18 cellular contexts compared by ENCODE assay signal in the genomic region with DNA sequence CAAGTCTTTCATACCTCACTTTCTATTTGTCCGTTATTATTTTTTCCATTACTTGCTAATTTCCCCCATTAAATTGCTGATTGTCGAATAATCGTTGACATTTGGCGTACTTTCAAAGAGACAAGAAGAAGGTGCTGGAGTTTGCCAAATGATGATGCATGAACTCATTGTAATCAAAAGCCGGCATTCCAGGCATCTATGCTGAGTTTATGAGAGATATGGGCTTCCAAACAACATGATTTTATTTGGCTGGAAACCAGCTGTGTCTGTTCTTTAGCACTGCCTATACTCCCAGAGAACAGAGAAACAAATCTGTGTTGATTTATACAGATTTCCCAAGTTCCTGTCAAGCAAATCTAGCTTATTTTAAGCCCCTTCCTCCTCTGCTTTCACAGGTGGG.
DNase-seq lines count a peak whose midpoint lies in the region; ATAC-seq and TF ChIP-seq lines count a peak whose summit lies in the region.
"Had no signal": no experiment of that assay in that cellular context is flagged by ENCODE, and none has a peak within 500 bp of the region (broad histone marks: within the 10 kb centered on the region; RNA-seq: fewer than 3 reads in every experiment).

No MANE protein-coding gene starts in this region.

- WGBS in GM23248 (ENCODE audit: low coverage in 1 of 2, low lambda C conversion rate in 2 of 2, missing lambda C conversion rate in 2 of 2), 2 experiments, result 19 to 29% methylated on average over 5 of the region's 5 CpGs

- no peaks in the 10 kb centered on the region for H3K27me3 ChIP-seq in GM23248 (replicated peaks; ENCODE audit: insufficient read depth)

- no peak overlapping the region for H3K27ac ChIP-seq in GM23248

- H3K9ac ChIP-seq in GM23248, result no peak overlapping the region

- in situ Hi-C loops in GM23248 (cut with MboI), result no loop called here

- H3K36me3 ChIP-seq in GM23248 (ENCODE audit: low read depth), result no peaks in the 10 kb centered on the region

- no peak overlapping the region for H2AFZ ChIP-seq in GM23248

- no peaks in the 10 kb centered on the region for H3F3A ChIP-seq in GM23248 (ENCODE audit: insufficient read depth)

- ATAC-seq in GM21786 (IDR thresholded peaks at IDR 0.05; ENCODE audit: unreplicated experiment), result no peak
- ATAC-seq: GM12878, K562 had no signal

- no peaks in the 10 kb centered on the region for H3K79me2 ChIP-seq in GM23248 (ENCODE audit: insufficient read depth)

- no peak overlapping the region for H3K4me2 ChIP-seq in GM23248 (ENCODE audit: unreplicated experiment)

- H4K20me1 ChIP-seq in GM23248 (ENCODE audit: insufficient read depth), result no peaks in the 10 kb centered on the region

- TF ChIP-seq CTCF in AG10803 (conservative IDR thresholded peaks at IDR 0.05; ENCODE audit: low read length) (no peak), cardiac fibroblast (IDR thresholded peaks at IDR 0.05; ENCODE audit: low read depth, low read length) (no peak), fibroblast of villous mesenchyme (IDR thresholded peaks at IDR 0.05; ENCODE audit: insufficient read depth, low read depth, low read length) (no peak)

- no peaks in the 10 kb centered on the region for H3K4me1 ChIP-seq in GM23248 (ENCODE audit: insufficient read depth)

- DNase-seq in AG10803 (ENCODE audit: low read depth) (peak; percentile 10), GM23248 (peak; percentile 13), cardiac fibroblast (ENCODE audit: low read depth in 2 of 2) (peak; percentile 19 to 73), fibroblast of villous mesenchyme (ENCODE audit: low read depth) (peak; percentile 60), COR-L47 (lab: John Stamatoyannopoulos, UW) (no peak), SHP77 (lab: John Stamatoyannopoulos, UW) (no peak), NCI-H2081 (lab: John Stamatoyannopoulos, UW) (no peak)
- DNase-seq: ACHN; Calu3; CD4-positive, alpha-beta T cell; GOT3; NCI-H187 treated with DMSO at 0.1 percent for 48 hours; NCI-H2171; NCI-H510A; NCI-H774 had no signal

- no peaks in the 10 kb centered on the region for H3K9me3 ChIP-seq in GM23248 (ENCODE audit: low read depth)

- H3K9me2 ChIP-seq in GM23248 (ENCODE audit: insufficient read depth), result no peaks in the 10 kb centered on the region

- H3K4me3 ChIP-seq in AG10803 (ENCODE audit: low read length), result no peak overlapping the region
- H3K4me3 ChIP-seq in GM23248, result no peak overlapping the region
- no peak overlapping the region for H3K4me3 ChIP-seq in cardiac fibroblast (replicated peaks in 1 of 2; ENCODE audit: low read depth in 2 of 2, low read length in 2 of 2)
- H3K4me3 ChIP-seq in fibroblast of villous mesenchyme (ENCODE audit: low read depth, low read length), result no peak overlapping the region
- H3K4me3 ChIP-seq: GM12878, K562 had no signal

Comparison
In these comparisons a context has a peak if more than half of its experiments do, and no peak if none do; other contexts are left out.
1. DNase-seq: peak in AG10803 (single experiment), GM23248 (single experiment), cardiac fibroblast (2 of 2) and fibroblast of villous mesenchyme (single experiment); none in COR-L47 (single experiment), SHP77 (0 of 2) and NCI-H2081 (0 of 2).